Comparison of ENCODE assay signal across 19 cellular contexts in the genomic region with DNA sequence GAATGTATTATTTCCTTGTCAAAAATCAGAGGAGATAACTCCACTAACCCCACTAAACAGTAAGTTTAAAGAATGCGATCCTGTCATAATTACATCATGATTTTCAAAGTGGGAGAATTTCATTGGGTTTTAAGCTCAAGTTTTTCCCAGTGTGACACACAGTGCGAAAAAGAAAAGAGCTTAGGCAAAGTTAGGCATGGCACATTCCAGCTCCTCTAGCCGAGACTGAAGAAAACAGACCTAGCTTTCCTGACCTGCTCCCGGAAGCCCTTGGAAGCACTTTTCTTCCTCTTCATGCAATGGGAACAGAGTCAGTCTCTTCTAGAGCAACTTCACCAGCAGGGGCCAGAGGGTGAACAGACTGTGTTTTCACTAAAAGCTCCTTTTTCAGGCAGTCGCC.
DNase-seq lines count a peak whose midpoint lies in the region; TF ChIP-seq lines count a peak whose summit lies in the region.
"Had no signal": no experiment of that assay in that cellular context is flagged by ENCODE, and none has a peak within 500 bp of the region (broad histone marks: within the 10 kb centered on the region; RNA-seq: fewer than 3 reads in every experiment).

No MANE protein-coding gene starts in this region.

- peak overlapping the region; percentile 97 for H3K27ac Mint-ChIP-seq in glutamatergic neuron (ENCODE audit: unreplicated experiment)
- peak overlapping the region; percentile 53 for H3K27ac Mint-ChIP-seq in neural progenitor cell
- no peak overlapping the region for H3K27ac Mint-ChIP-seq in activated CD4-positive, alpha-beta memory T cell treated with anti-CD3 and anti-CD28 coated beads, Interleukin-2, amount 10 ng/mL, durations not matched to agents 7 days and 5 days
- H3K27ac Mint-ChIP-seq: activated naive CD8-positive, alpha-beta T cell treated with anti-CD3 and anti-CD28 coated beads, Interleukin-2, amount 50 U/mL, for 24 hours; stimulated activated naive B cell treated with anti-CD40 and anti-IgM and Interleukin-4, amounts not matched to agents 10 μg/mL and 1 μg/mL and 100 μg/mL, for 72 hours had no signal

- DNase-seq in EH (ENCODE audit: low read depth) (peak; percentile 73), SJCRH30 (no peak), glutamatergic neuron (no peak), neural progenitor cell (ENCODE audit: low spot score) (no peak), BE2C (no peak), NCI-H1417 treated with DMSO at 0.1 percent for 48 hours (lab: John Stamatoyannopoulos, UW) (no peak), NCI-H1048 (lab: John Stamatoyannopoulos, UW) (no peak)
- DNase-seq in activated CD4-positive, alpha-beta memory T cell treated with anti-CD3 and anti-CD28 coated beads, Interleukin-2, amount 10 ng/mL, durations not matched to agents 7 days and 5 days = no peak
- DNase-seq: activated naive CD8-positive, alpha-beta T cell treated with anti-CD3 and anti-CD28 coated beads, Interleukin-2, amount 50 U/mL, for 24 hours; DMS153; erythroblast; heart right ventricle; left ventricle myocardium superior; NCI-H1417; NCI-H446 treated with DMSO at 0.1 percent for 48 hours; stimulated activated naive B cell treated with anti-CD40 and anti-IgM and Interleukin-4, amounts not matched to agents 10 μg/mL and 1 μg/mL and 100 μg/mL, for 72 hours had no signal

- peaks cover 13% of the 10 kb centered on the region for H3K79me2 ChIP-seq in neural progenitor cell (ENCODE audit: low read depth)

- CTCF ChIA-PET in activated CD4-positive, alpha-beta memory T cell treated with anti-CD3 and anti-CD28 coated beads, Interleukin-2, amount 10 ng/mL, durations not matched to agents 7 days and 5 days (lab: Charles Lee) = interaction anchor here (0.7 to 1.8 kb wide), 4 partner anchors 26 to 303 kb away, joined by 3 to 5 read pairs (median 3); no protein-coding TSS in a partner anchor

- H3K36me3 Mint-ChIP-seq in glutamatergic neuron (ENCODE audit: unreplicated experiment) = no peaks in the 10 kb centered on the region
- H3K36me3 Mint-ChIP-seq in neural progenitor cell = peaks cover 15% of the 10 kb centered on the region
- no peaks in the 10 kb centered on the region for H3K36me3 Mint-ChIP-seq in activated CD4-positive, alpha-beta memory T cell treated with anti-CD3 and anti-CD28 coated beads, Interleukin-2, amount 10 ng/mL, durations not matched to agents 7 days and 5 days (ENCODE audit: low read depth)
- H3K36me3 Mint-ChIP-seq: stimulated activated naive B cell treated with anti-CD40 and anti-IgM and Interleukin-4, amounts not matched to agents 10 μg/mL and 1 μg/mL and 100 μg/mL, for 72 hours had no signal

- peaks cover 15% of the 10 kb centered on the region for H3F3A ChIP-seq in neural progenitor cell (ENCODE audit: low read depth)

- H3K27me3 ChIP-seq in SJCRH30 (no peaks in the 10 kb centered on the region), neural progenitor cell (no peaks in the 10 kb centered on the region), BE2C (no peaks in the 10 kb centered on the region)
- H3K27me3 ChIP-seq: heart right ventricle, sigmoid colon, SJSA1 had no signal

- POLR2A ChIA-PET in activated CD4-positive, alpha-beta memory T cell treated with anti-CD3 and anti-CD28 coated beads, Interleukin-2, amount 10 ng/mL, durations not matched to agents 7 days and 5 days (lab: Charles Lee) = interaction anchor here (0.6 kb wide), 1 partner anchor 680 kb away, joined by 3 read pairs; no protein-coding TSS in a partner anchor

- peaks cover 26% of the 10 kb centered on the region for H3K4me1 Mint-ChIP-seq in glutamatergic neuron (ENCODE audit: low read depth, unreplicated experiment)
- H3K4me1 Mint-ChIP-seq in neural progenitor cell = peaks cover 31% of the 10 kb centered on the region
- peaks cover 25% of the 10 kb centered on the region for H3K4me1 Mint-ChIP-seq in activated CD4-positive, alpha-beta memory T cell treated with anti-CD3 and anti-CD28 coated beads, Interleukin-2, amount 10 ng/mL, durations not matched to agents 7 days and 5 days

- H3K4me1 ChIP-seq in SJCRH30 (peaks cover 65% of the 10 kb centered on the region), neural progenitor cell (peaks cover 39% of the 10 kb centered on the region), BE2C (peaks cover 9% of the 10 kb centered on the region)

- no peak overlapping the region for H2AFZ ChIP-seq in neural progenitor cell (replicated peaks)

- H3K4me3 ChIP-seq in SJCRH30 (no peak overlapping the region), neural progenitor cell (no peak overlapping the region), BE2C (ENCODE audit: low read depth, low read length) (no peak overlapping the region)
- H3K4me3 ChIP-seq: heart right ventricle, K562, sigmoid colon, SJSA1 had no signal

- peaks cover 6% of the 10 kb centered on the region for H3K27me3 Mint-ChIP-seq in glutamatergic neuron (ENCODE audit: unreplicated experiment)
- no peaks in the 10 kb centered on the region for H3K27me3 Mint-ChIP-seq in neural progenitor cell (ENCODE audit: insufficient read depth, low read depth)
- H3K27me3 Mint-ChIP-seq in activated CD4-positive, alpha-beta memory T cell treated with anti-CD3 and anti-CD28 coated beads, Interleukin-2, amount 10 ng/mL, durations not matched to agents 7 days and 5 days = peaks cover 10% of the 10 kb centered on the region

- H3K9me3 Mint-ChIP-seq in glutamatergic neuron (ENCODE audit: unreplicated experiment) = peaks cover 9% of the 10 kb centered on the region
- H3K9me3 Mint-ChIP-seq in neural progenitor cell = peaks cover 4% of the 10 kb centered on the region
- no peaks in the 10 kb centered on the region for H3K9me3 Mint-ChIP-seq in activated CD4-positive, alpha-beta memory T cell treated with anti-CD3 and anti-CD28 coated beads, Interleukin-2, amount 10 ng/mL, durations not matched to agents 7 days and 5 days
- H3K9me3 Mint-ChIP-seq: activated naive CD8-positive, alpha-beta T cell treated with anti-CD3 and anti-CD28 coated beads, Interleukin-2, amount 50 U/mL, for 24 hours; stimulated activated naive B cell treated with anti-CD40 and anti-IgM and Interleukin-4, amounts not matched to agents 10 μg/mL and 1 μg/mL and 100 μg/mL, for 72 hours had no signal

- no peaks in the 10 kb centered on the region for H3K9me3 ChIP-seq in SJCRH30 (replicated peaks)
- no peaks in the 10 kb centered on the region for H3K9me3 ChIP-seq in neural progenitor cell (ENCODE audit: low read depth)
- no peaks in the 10 kb centered on the region for H3K9me3 ChIP-seq in BE2C
- H3K9me3 ChIP-seq: heart right ventricle, sigmoid colon, SJSA1 had no signal

- H3K36me3 ChIP-seq in SJCRH30 = no peaks in the 10 kb centered on the region
- no peaks in the 10 kb centered on the region for H3K36me3 ChIP-seq in neural progenitor cell
- no peaks in the 10 kb centered on the region for H3K36me3 ChIP-seq in BE2C
- H3K36me3 ChIP-seq: sigmoid colon, SJSA1 had no signal

- no peaks in the 10 kb centered on the region for H4K20me1 ChIP-seq in neural progenitor cell (ENCODE audit: low read depth)

- H3K27ac ChIP-seq in SJCRH30 (peak overlapping the region; percentile 93), neural progenitor cell (no peak overlapping the region)
- H3K27ac ChIP-seq: SJSA1 had no signal

- peak overlapping the region; percentile 50 for H3K4me3 Mint-ChIP-seq in glutamatergic neuron (ENCODE audit: unreplicated experiment)
- no peak overlapping the region for H3K4me3 Mint-ChIP-seq in neural progenitor cell
- no peak overlapping the region for H3K4me3 Mint-ChIP-seq in activated CD4-positive, alpha-beta memory T cell treated with anti-CD3 and anti-CD28 coated beads, Interleukin-2, amount 10 ng/mL, durations not matched to agents 7 days and 5 days
- H3K4me3 Mint-ChIP-seq: activated naive CD8-positive, alpha-beta T cell treated with anti-CD3 and anti-CD28 coated beads, Interleukin-2, amount 50 U/mL, for 24 hours; stimulated activated naive B cell treated with anti-CD40 and anti-IgM and Interleukin-4, amounts not matched to agents 10 μg/mL and 1 μg/mL and 100 μg/mL, for 72 hours had no signal

- TF ChIP-seq CTCF in glutamatergic neuron (IDR thresholded peaks at IDR 0.05; ENCODE audit: partially characterized antibody, unreplicated experiment) (no peak), neural progenitor cell (IDR thresholded peaks at IDR 0.05) (no peak), BE2C (IDR thresholded peaks at IDR 0.05; ENCODE audit: low read depth, low read length) (no peak)

- no peak overlapping the region for H3K4me2 ChIP-seq in neural progenitor cell

- H3K9ac ChIP-seq in neural progenitor cell = no peak overlapping the region
